Comparison of ENCODE assay signal across 10 cellular contexts in genomic region chr1:93716974-93717373, GRCh38. TPM values are rescaled to one million over a fixed set of nuclear protein-coding genes. Genes with fewer than 3 reads are reported as not detected.
DNase-seq lines count a peak whose midpoint lies in the region; ATAC-seq and TF ChIP-seq lines count a peak whose summit lies in the region.
"Had no signal": no experiment of that assay in that cellular context is flagged by ENCODE, and none has a peak within 500 bp of the region (broad histone marks: within the 10 kb centered on the region; RNA-seq: fewer than 3 reads in every experiment).

No MANE protein-coding gene starts in this region.

- WGBS in adrenal gland, 4 donors, result 94 to 100% (median 98%) methylated on average over 1 to 2 of the region's 2 CpGs

- no peak for ATAC-seq in HG02884 (IDR thresholded peaks at IDR 0.05; ENCODE audit: unreplicated experiment)
- ATAC-seq: left lung had no signal

- no peak for TF ChIP-seq POLR2A in adrenal gland (IDR thresholded peaks at IDR 0.05)

- H3K36me3 ChIP-seq in left ventricle myocardium inferior (no peaks in the 10 kb centered on the region), adrenal gland (replicated peaks in 1 of 2) (no peaks in the 10 kb centered on the region)
- H3K36me3 ChIP-seq: left lung had no signal

- H3K27ac ChIP-seq in left ventricle myocardium inferior (replicated peaks) (no peak overlapping the region), adrenal gland (no peak overlapping the region)
- H3K27ac ChIP-seq: left lung, skin epidermis had no signal

- H3K9me3 ChIP-seq in left ventricle myocardium inferior (replicated peaks), result no peaks in the 10 kb centered on the region
- no peaks in the 10 kb centered on the region for H3K9me3 ChIP-seq in adrenal gland (replicated peaks in 1 of 3)

- intact Hi-C loops in left ventricle myocardium inferior (cut with micrococcal nuclease), result no loop called here
- intact Hi-C loops in adrenal gland (cut with DNase I), result no loop called here

- H3K27me3 ChIP-seq in left ventricle myocardium inferior (ENCODE audit: low read depth), result no peaks in the 10 kb centered on the region
- H3K27me3 ChIP-seq in adrenal gland, result no peaks in the 10 kb centered on the region
- H3K27me3 ChIP-seq: left lung had no signal

- peaks cover 40% of the 10 kb centered on the region for H3K4me1 ChIP-seq in left ventricle myocardium inferior
- peaks cover 15 to 23% of the 10 kb centered on the region in 2 donors for H3K4me1 ChIP-seq in adrenal gland (replicated peaks in 1 of 2)

- TF ChIP-seq CTCF in left ventricle myocardium inferior (IDR thresholded peaks at IDR 0.05; ENCODE audit: borderline replicate concordance) (no peak), adrenal gland (IDR thresholded peaks at IDR 0.05) (no peak)

- DNase-seq in stimulated activated naive CD4-positive, alpha-beta T cell treated with Interleukin-2 at 50 U/mL for 16 hours (lab: John Stamatoyannopoulos, UW), result peak; percentile 8
- DNase-seq in stimulated activated naive CD4-positive, alpha-beta T cell (lab: John Stamatoyannopoulos, UW), result no peak
- peak; percentile 67 for DNase-seq in RKO (ENCODE audit: low spot score)
- peak; percentile 14 for DNase-seq in dermis blood vessel endothelial cell
- DNase-seq in left ventricle myocardium inferior, result no peak
- DNase-seq in cerebellar nuclear complex (lab: John Stamatoyannopoulos, UW), result no peak
- no peak for DNase-seq in adrenal gland
- DNase-seq: left lung had no signal

- H3K4me3 ChIP-seq in left ventricle myocardium inferior (no peak overlapping the region), adrenal gland (no peak overlapping the region)
- H3K4me3 ChIP-seq: left lung, skin epidermis had no signal

RNA-seq across cellular contexts. Expression of gene BCAR3, which starts 35.3 kb away (rescaled TPM):
- total RNA-seq in dermis blood vessel endothelial cell (47.1 and 50.5 TPM in 2 replicates), left ventricle myocardium inferior (23.5 TPM), adrenal gland (10 to 100 TPM; 12.7 to 31.6 (median 23.9) TPM)
- polyA plus RNA-seq in adrenal gland, result 10 to 100 TPM in 2 of 3 donors, 1 to 10 TPM in 1; 6.5 to 30.6 (median 15.0) TPM

Comparison
In these comparisons a context has a peak if more than half of its experiments do, and no peak if none do; other contexts are left out.
1. DNase-seq: peak in stimulated activated naive CD4-positive, alpha-beta T cell treated with Interleukin-2 at 50 U/mL for 16 hours (single experiment), RKO (single experiment) and dermis blood vessel endothelial cell (single experiment); none in stimulated activated naive CD4-positive, alpha-beta T cell (0 of 6), left ventricle myocardium inferior (single experiment), cerebellar nuclear complex (0 of 2) and adrenal gland (0 of 7).